Comparison of ENCODE assay signal across 8 cellular contexts in genomic region chr2:164599954-164600589, GRCh38. TPM values are rescaled to one million over a fixed set of nuclear protein-coding genes. Genes with fewer than 3 reads are reported as not detected.
A peak's percentile ranks its signal among the peaks of the same experiment; 100 is the strongest.
DNase-seq lines count a peak whose midpoint lies in the region; ATAC-seq, FAIRE-seq and TF ChIP-seq lines count a peak whose summit lies in the region.

No MANE protein-coding gene starts in this region.

- H3K9ac ChIP-seq in smooth muscle cell (ENCODE audit: low read depth), result no peak overlapping the region

- peak; percentile 94 for FAIRE-seq in TTC549 (lab: Jason Lieb, UNC)

- no peak overlapping the region for H2AFZ ChIP-seq in smooth muscle cell (ENCODE audit: low read depth)

- no peaks in the 10 kb centered on the region for H3K79me2 ChIP-seq in smooth muscle cell (ENCODE audit: low read depth)

- no peaks in the 10 kb centered on the region for H4K20me1 ChIP-seq in smooth muscle cell (ENCODE audit: low read depth)

- H3K36me3 ChIP-seq in smooth muscle cell (ENCODE audit: low read depth), result no peaks in the 10 kb centered on the region

- WGBS in smooth muscle cell (ENCODE audit: low lambda C conversion rate), result 44% methylated on average over 3 of the region's 3 CpGs

- peak; percentile 87 for TF ChIP-seq CTCF in AG09309 (IDR thresholded peaks at IDR 0.05; ENCODE audit: control insufficient read depth, insufficient read depth, low read depth, low read length, missing control alignments)
- peak; percentile 78 for TF ChIP-seq CTCF in smooth muscle cell (IDR thresholded peaks at IDR 0.05; ENCODE audit: borderline replicate concordance, insufficient read depth, poor library complexity, severe bottlenecking)

- peak; percentile 41 for DNase-seq in AG09309 (ENCODE audit: low read depth)
- DNase-seq in NCI-H146 (lab: John Stamatoyannopoulos, UW), result peak; percentile 55
- DNase-seq in glomerular endothelial cell (ENCODE audit: extremely low read depth, low read depth, low spot score), result peak; percentile 86
- no peak for DNase-seq in smooth muscle cell (lab: John Stamatoyannopoulos, UW; ENCODE audit: unreplicated experiment)
- DNase-seq in NCI-H510A (lab: John Stamatoyannopoulos, UW), result no peak

- H3K27ac ChIP-seq in smooth muscle cell (ENCODE audit: low read depth), result no peak overlapping the region

- H3K4me3 ChIP-seq in AG09309 (ENCODE audit: control insufficient read depth, low read depth, low read length) (no peak overlapping the region), smooth muscle cell (no peak overlapping the region)

- H3F3A ChIP-seq in smooth muscle cell (ENCODE audit: low read depth), result no peaks in the 10 kb centered on the region

- H3K9me3 ChIP-seq in smooth muscle cell (replicated peaks; ENCODE audit: low read depth), result no peaks in the 10 kb centered on the region

- no peaks in the 10 kb centered on the region for H3K27me3 ChIP-seq in smooth muscle cell (ENCODE audit: low read depth)

- ATAC-seq in GM18858 (IDR thresholded peaks at IDR 0.05; ENCODE audit: unreplicated experiment) (peak; percentile 97), HG02973 (IDR thresholded peaks at IDR 0.05; ENCODE audit: unreplicated experiment) (peak; percentile 99)

- peaks cover 3% of the 10 kb centered on the region for H3K4me1 ChIP-seq in smooth muscle cell (ENCODE audit: low read depth)

- no peak overlapping the region for H3K4me2 ChIP-seq in smooth muscle cell

RNA-seq across cellular contexts. Expression of gene GRB14, which starts 21.2 kb away (rescaled TPM):
- total RNA-seq in glomerular endothelial cell (1.2 and 3.2 TPM in 2 replicates), smooth muscle cell (0.22 TPM in 1 of 2 replicates, not detected in the other)
- polyA plus RNA-seq in smooth muscle cell, result 0.53 TPM in 1 of 2 replicates, not detected in the other

Comparison
In these comparisons a context has a peak if more than half of its experiments do, and no peak if none do; other contexts are left out.
1. DNase-seq: peak in AG09309 (single experiment), NCI-H146 (single experiment) and glomerular endothelial cell (single experiment); none in smooth muscle cell (single experiment) and NCI-H510A (single experiment).